In the genomic region with DNA sequence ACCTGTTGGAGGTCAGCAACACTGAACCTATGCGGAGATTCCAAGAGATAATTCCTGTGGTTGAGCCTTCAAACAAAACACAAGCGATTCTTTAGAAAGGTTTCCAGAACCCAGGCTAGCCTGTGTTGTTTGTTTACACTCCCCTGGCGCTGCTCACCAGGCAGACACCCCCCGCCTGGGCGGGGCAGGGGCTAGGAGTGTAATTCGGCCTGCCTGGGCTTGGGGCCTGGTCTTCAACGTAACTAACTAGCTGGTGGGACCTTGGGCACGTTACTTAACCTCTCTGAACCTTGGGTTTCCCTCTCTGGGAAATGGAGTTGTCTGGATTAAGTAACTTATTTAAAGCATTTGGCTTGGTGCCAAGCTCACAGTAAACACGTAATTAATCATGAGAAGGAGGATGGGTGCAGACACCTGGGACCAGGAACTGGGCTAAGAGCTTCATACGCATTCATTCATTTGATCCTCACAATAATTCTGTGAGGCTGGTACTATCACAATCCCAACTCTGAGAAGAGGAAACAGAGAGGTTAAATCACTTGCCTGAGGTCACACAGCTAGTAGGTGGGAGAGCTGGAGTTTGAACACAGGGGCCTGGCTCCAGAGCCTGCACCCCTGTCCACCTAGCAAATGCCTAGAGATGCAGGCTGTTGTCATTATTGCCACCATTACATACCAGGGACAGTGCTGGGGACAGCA, we compare ENCODE assay signal across 1 cellular context.
TF ChIP-seq lines count a peak whose summit lies in the region.

No MANE protein-coding gene starts in this region.

TF ChIP-seq in HepG2, 621 proteins besides CTCF, POLR2A, EP300 and RAD21 (continued from another document):
- TF ChIP-seq, protein P1, sequence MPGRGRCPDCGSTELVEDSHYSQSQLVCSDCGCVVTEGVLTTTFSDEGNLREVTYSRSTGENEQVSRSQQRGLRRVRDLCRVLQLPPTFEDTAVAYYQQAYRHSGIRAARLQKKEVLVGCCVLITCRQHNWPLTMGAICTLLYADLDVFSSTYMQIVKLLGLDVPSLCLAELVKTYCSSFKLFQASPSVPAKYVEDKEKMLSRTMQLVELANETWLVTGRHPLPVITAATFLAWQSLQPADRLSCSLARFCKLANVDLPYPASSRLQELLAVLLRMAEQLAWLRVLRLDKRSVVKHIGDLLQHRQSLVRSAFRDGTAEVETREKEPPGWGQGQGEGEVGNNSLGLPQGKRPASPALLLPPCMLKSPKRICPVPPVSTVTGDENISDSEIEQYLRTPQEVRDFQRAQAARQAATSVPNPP (CRISPR knock-in tag; IDR thresholded peaks at IDR 0.05), result no peak
- TF ChIP-seq ZSCAN22 (CRISPR knock-in tag; IDR thresholded peaks at IDR 0.05), result no peak
- TF ChIP-seq, protein P2, sequence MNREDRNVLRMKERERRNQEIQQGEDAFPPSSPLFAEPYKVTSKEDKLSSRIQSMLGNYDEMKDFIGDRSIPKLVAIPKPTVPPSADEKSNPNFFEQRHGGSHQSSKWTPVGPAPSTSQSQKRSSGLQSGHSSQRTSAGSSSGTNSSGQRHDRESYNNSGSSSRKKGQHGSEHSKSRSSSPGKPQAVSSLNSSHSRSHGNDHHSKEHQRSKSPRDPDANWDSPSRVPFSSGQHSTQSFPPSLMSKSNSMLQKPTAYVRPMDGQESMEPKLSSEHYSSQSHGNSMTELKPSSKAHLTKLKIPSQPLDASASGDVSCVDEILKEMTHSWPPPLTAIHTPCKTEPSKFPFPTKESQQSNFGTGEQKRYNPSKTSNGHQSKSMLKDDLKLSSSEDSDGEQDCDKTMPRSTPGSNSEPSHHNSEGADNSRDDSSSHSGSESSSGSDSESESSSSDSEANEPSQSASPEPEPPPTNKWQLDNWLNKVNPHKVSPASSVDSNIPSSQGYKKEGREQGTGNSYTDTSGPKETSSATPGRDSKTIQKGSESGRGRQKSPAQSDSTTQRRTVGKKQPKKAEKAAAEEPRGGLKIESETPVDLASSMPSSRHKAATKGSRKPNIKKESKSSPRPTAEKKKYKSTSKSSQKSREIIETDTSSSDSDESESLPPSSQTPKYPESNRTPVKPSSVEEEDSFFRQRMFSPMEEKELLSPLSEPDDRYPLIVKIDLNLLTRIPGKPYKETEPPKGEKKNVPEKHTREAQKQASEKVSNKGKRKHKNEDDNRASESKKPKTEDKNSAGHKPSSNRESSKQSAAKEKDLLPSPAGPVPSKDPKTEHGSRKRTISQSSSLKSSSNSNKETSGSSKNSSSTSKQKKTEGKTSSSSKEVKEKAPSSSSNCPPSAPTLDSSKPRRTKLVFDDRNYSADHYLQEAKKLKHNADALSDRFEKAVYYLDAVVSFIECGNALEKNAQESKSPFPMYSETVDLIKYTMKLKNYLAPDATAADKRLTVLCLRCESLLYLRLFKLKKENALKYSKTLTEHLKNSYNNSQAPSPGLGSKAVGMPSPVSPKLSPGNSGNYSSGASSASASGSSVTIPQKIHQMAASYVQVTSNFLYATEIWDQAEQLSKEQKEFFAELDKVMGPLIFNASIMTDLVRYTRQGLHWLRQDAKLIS (CRISPR knock-in tag; IDR thresholded peaks at IDR 0.05), result no peak
- TF ChIP-seq ZNF282 (IDR thresholded peaks at IDR 0.05; ENCODE audit: partially characterized antibody), result no peak
- TF ChIP-seq, protein P3, sequence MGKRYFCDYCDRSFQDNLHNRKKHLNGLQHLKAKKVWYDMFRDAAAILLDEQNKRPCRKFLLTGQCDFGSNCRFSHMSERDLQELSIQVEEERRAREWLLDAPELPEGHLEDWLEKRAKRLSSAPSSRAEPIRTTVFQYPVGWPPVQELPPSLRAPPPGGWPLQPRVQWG (CRISPR knock-in tag; IDR thresholded peaks at IDR 0.05; ENCODE audit: borderline replicate concordance, low read depth), result no peak
- TF ChIP-seq ZNF33A (CRISPR knock-in tag; IDR thresholded peaks at IDR 0.05; ENCODE audit: borderline replicate concordance), result no peak
- TF ChIP-seq ZFP36 (IDR thresholded peaks at IDR 0.05; ENCODE audit: borderline replicate concordance, low read depth, low read length, partially characterized antibody), result no peak
- TF ChIP-seq, protein P4, sequence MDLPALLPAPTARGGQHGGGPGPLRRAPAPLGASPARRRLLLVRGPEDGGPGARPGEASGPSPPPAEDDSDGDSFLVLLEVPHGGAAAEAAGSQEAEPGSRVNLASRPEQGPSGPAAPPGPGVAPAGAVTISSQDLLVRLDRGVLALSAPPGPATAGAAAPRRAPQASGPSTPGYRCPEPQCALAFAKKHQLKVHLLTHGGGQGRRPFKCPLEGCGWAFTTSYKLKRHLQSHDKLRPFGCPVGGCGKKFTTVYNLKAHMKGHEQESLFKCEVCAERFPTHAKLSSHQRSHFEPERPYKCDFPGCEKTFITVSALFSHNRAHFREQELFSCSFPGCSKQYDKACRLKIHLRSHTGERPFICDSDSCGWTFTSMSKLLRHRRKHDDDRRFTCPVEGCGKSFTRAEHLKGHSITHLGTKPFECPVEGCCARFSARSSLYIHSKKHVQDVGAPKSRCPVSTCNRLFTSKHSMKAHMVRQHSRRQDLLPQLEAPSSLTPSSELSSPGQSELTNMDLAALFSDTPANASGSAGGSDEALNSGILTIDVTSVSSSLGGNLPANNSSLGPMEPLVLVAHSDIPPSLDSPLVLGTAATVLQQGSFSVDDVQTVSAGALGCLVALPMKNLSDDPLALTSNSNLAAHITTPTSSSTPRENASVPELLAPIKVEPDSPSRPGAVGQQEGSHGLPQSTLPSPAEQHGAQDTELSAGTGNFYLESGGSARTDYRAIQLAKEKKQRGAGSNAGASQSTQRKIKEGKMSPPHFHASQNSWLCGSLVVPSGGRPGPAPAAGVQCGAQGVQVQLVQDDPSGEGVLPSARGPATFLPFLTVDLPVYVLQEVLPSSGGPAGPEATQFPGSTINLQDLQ (CRISPR knock-in tag; IDR thresholded peaks at IDR 0.05), result no peak
- TF ChIP-seq, protein P5, sequence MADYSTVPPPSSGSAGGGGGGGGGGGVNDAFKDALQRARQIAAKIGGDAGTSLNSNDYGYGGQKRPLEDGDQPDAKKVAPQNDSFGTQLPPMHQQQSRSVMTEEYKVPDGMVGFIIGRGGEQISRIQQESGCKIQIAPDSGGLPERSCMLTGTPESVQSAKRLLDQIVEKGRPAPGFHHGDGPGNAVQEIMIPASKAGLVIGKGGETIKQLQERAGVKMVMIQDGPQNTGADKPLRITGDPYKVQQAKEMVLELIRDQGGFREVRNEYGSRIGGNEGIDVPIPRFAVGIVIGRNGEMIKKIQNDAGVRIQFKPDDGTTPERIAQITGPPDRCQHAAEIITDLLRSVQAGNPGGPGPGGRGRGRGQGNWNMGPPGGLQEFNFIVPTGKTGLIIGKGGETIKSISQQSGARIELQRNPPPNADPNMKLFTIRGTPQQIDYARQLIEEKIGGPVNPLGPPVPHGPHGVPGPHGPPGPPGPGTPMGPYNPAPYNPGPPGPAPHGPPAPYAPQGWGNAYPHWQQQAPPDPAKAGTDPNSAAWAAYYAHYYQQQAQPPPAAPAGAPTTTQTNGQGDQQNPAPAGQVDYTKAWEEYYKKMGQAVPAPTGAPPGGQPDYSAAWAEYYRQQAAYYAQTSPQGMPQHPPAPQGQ (CRISPR knock-in tag; IDR thresholded peaks at IDR 0.05; ENCODE audit: borderline replicate concordance), result no peak
- TF ChIP-seq, protein P6, sequence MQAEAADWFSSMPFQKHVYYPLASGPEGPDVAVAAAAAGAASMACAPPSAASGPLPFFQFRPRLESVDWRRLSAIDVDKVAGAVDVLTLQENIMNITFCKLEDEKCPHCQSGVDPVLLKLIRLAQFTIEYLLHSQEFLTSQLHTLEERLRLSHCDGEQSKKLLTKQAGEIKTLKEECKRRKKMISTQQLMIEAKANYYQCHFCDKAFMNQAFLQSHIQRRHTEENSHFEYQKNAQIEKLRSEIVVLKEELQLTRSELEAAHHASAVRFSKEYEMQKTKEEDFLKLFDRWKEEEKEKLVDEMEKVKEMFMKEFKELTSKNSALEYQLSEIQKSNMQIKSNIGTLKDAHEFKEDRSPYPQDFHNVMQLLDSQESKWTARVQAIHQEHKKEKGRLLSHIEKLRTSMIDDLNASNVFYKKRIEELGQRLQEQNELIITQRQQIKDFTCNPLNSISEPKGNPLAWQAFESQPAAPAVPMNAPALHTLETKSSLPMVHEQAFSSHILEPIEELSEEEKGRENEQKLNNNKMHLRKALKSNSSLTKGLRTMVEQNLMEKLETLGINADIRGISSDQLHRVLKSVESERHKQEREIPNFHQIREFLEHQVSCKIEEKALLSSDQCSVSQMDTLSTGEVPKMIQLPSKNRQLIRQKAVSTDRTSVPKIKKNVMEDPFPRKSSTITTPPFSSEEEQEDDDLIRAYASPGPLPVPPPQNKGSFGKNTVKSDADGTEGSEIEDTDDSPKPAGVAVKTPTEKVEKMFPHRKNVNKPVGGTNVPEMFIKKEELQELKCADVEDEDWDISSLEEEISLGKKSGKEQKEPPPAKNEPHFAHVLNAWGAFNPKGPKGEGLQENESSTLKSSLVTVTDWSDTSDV (CRISPR knock-in tag; IDR thresholded peaks at IDR 0.05), result no peak
- no peak for TF ChIP-seq NFE2L2 (IDR thresholded peaks at IDR 0.05; ENCODE audit: low read length)
- TF ChIP-seq, protein P7, sequence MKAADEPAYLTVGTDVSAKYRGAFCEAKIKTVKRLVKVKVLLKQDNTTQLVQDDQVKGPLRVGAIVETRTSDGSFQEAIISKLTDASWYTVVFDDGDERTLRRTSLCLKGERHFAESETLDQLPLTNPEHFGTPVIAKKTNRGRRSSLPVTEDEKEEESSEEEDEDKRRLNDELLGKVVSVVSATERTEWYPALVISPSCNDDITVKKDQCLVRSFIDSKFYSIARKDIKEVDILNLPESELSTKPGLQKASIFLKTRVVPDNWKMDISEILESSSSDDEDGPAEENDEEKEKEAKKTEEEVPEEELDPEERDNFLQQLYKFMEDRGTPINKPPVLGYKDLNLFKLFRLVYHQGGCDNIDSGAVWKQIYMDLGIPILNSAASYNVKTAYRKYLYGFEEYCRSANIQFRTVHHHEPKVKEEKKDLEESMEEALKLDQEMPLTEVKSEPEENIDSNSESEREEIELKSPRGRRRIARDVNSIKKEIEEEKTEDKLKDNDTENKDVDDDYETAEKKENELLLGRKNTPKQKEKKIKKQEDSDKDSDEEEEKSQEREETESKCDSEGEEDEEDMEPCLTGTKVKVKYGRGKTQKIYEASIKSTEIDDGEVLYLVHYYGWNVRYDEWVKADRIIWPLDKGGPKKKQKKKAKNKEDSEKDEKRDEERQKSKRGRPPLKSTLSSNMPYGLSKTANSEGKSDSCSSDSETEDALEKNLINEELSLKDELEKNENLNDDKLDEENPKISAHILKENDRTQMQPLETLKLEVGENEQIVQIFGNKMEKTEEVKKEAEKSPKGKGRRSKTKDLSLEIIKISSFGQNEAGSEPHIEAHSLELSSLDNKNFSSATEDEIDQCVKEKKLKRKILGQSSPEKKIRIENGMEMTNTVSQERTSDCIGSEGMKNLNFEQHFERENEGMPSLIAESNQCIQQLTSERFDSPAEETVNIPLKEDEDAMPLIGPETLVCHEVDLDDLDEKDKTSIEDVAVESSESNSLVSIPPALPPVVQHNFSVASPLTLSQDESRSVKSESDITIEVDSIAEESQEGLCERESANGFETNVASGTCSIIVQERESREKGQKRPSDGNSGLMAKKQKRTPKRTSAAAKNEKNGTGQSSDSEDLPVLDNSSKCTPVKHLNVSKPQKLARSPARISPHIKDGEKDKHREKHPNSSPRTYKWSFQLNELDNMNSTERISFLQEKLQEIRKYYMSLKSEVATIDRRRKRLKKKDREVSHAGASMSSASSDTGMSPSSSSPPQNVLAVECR (CRISPR knock-in tag; IDR thresholded peaks at IDR 0.05; ENCODE audit: borderline replicate concordance), result no peak
- no peak for TF ChIP-seq CAMTA2 (CRISPR knock-in tag; IDR thresholded peaks at IDR 0.05; ENCODE audit: borderline replicate concordance)
- no peak for TF ChIP-seq ZNF431 (CRISPR knock-in tag; IDR thresholded peaks at IDR 0.05; ENCODE audit: borderline replicate concordance, low read depth)
- TF ChIP-seq GATAD2A (CRISPR knock-in tag; IDR thresholded peaks at IDR 0.05), result 0 out of 2 replicates have a peak, but pooled peaks have one; percentile 23
- TF ChIP-seq ATF7-NPFF (CRISPR knock-in tag; IDR thresholded peaks at IDR 0.05; ENCODE audit: low read depth), result no peak
- TF ChIP-seq PPARG (CRISPR knock-in tag; conservative IDR thresholded peaks at IDR 0.05), result no peak
- TF ChIP-seq ZNF773 (CRISPR knock-in tag; IDR thresholded peaks at IDR 0.05; ENCODE audit: borderline replicate concordance), result no peak
- no peak for TF ChIP-seq U2AF1 (optimal IDR thresholded peaks at IDR 0.05; ENCODE audit: low read depth, low read length)
- TF ChIP-seq NFKBIZ (CRISPR knock-in tag; IDR thresholded peaks at IDR 0.05), result no peak
- TF ChIP-seq HOXA9 (CRISPR knock-in tag; IDR thresholded peaks at IDR 0.05; ENCODE audit: borderline replicate concordance), result no peak
- TF ChIP-seq, protein P8, sequence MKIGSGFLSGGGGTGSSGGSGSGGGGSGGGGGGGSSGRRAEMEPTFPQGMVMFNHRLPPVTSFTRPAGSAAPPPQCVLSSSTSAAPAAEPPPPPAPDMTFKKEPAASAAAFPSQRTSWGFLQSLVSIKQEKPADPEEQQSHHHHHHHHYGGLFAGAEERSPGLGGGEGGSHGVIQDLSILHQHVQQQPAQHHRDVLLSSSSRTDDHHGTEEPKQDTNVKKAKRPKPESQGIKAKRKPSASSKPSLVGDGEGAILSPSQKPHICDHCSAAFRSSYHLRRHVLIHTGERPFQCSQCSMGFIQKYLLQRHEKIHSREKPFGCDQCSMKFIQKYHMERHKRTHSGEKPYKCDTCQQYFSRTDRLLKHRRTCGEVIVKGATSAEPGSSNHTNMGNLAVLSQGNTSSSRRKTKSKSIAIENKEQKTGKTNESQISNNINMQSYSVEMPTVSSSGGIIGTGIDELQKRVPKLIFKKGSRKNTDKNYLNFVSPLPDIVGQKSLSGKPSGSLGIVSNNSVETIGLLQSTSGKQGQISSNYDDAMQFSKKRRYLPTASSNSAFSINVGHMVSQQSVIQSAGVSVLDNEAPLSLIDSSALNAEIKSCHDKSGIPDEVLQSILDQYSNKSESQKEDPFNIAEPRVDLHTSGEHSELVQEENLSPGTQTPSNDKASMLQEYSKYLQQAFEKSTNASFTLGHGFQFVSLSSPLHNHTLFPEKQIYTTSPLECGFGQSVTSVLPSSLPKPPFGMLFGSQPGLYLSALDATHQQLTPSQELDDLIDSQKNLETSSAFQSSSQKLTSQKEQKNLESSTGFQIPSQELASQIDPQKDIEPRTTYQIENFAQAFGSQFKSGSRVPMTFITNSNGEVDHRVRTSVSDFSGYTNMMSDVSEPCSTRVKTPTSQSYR (CRISPR knock-in tag; IDR thresholded peaks at IDR 0.05; ENCODE audit: borderline replicate concordance), result 0 out of 2 replicates have a peak, but pooled peaks have one; percentile 7
- no peak for TF ChIP-seq TOPORS (CRISPR knock-in tag; IDR thresholded peaks at IDR 0.05)
